Comparison of ENCODE assay signal across 22 cellular contexts in genomic region chr1:77972080-77972479, GRCh38. TPM values are rescaled to one million over a fixed set of nuclear protein-coding genes. Genes with fewer than 3 reads are reported as not detected.
DNase-seq lines count a peak whose midpoint lies in the region; ATAC-seq and TF ChIP-seq lines count a peak whose summit lies in the region.
"Had no signal": no experiment of that assay in that cellular context is flagged by ENCODE, and none has a peak within 500 bp of the region (broad histone marks: within the 10 kb centered on the region; RNA-seq: fewer than 3 reads in every experiment).

No MANE protein-coding gene starts in this region.

- H3K79me1 ChIP-seq in H9 (ENCODE audit: insufficient read depth, low read depth, low read length, poor library complexity, severe bottlenecking), result peaks cover 3% of the 10 kb centered on the region

- peaks cover 85% of the 10 kb centered on the region for H3K36me3 Mint-ChIP-seq in CD4-positive, alpha-beta T cell (ENCODE audit: low read depth)
- H3K36me3 Mint-ChIP-seq in H9 (ENCODE audit: insufficient read depth in 1 of 3, low read depth in 3 of 3) (peaks cover 36 to 57% (median 55%) of the 10 kb centered on the region in 3 experiments), memory B cell (peaks cover 24% of the 10 kb centered on the region)
- peaks cover 58% of the 10 kb centered on the region for H3K36me3 Mint-ChIP-seq in activated T-helper 17 cell treated with anti-CD3 and anti-CD28 coated beads, Interleukin-2, amount 50 U/mL, for 72 hours (ENCODE audit: low read depth)

- H2BK12ac ChIP-seq in H9 (ENCODE audit: insufficient read length, low read depth, low read length), result no peak overlapping the region

- H3K27ac Mint-ChIP-seq in CD4-positive, alpha-beta T cell, result peak overlapping the region; percentile 54
- H3K27ac Mint-ChIP-seq in H9 (peak overlapping the region in 2 of 3 experiments; percentile 62 to 93; a peak in 4 of 7 replicates), memory B cell (peak overlapping the region; percentile 20)
- peak overlapping the region; percentile 46 for H3K27ac Mint-ChIP-seq in activated T-helper 17 cell treated with anti-CD3 and anti-CD28 coated beads, Interleukin-2, amount 50 U/mL, for 72 hours
- H3K27ac Mint-ChIP-seq: T-helper 1 cell treated with Interleukin-12 subunit alpha and Interleukin-12 subunit beta and Interleukin-4 antibody, amounts not matched to agents 30 μg/mL and 1 μg/mL, for 36 hours had no signal

- no peak overlapping the region for H2AK5ac ChIP-seq in H9 (ENCODE audit: insufficient read length, low read length)

- peaks cover 3% of the 10 kb centered on the region for H3K23me2 ChIP-seq in H9 (ENCODE audit: insufficient read length, low read depth, low read length, poor library complexity, severe bottlenecking)

- WGBS in H9 (ENCODE audit: extremely low coverage, insufficient read length, low lambda C conversion rate), result no CpG with 5 or more reads among the region's 3 CpGs

- no peak overlapping the region for H3K23ac ChIP-seq in H9 (ENCODE audit: insufficient read length, low read depth, low read length)

- no peak overlapping the region for H2BK120ac ChIP-seq in H9 (ENCODE audit: low read depth, low read length, poor library complexity, severe bottlenecking)

- no peaks in the 10 kb centered on the region for H3K27me3 ChIP-seq in CD4-positive, alpha-beta T cell (ENCODE audit: control insufficient read depth, insufficient read depth, low read length)
- no peaks in the 10 kb centered on the region for H3K27me3 ChIP-seq in H9 (ENCODE audit: insufficient read depth, low read length)
- H3K27me3 ChIP-seq: left lung, thyroid gland had no signal

- ATAC-seq in CD4-positive, alpha-beta T cell (ENCODE audit: poor library complexity), result no peak
- ATAC-seq in activated T-helper 17 cell treated with anti-CD3 and anti-CD28 coated beads, Interleukin-2, amount 50 U/mL, for 72 hours (replicated peaks), result no peak
- ATAC-seq in memory B cell (ENCODE audit: low read depth) (no peak), GM21381 (IDR thresholded peaks at IDR 0.05; ENCODE audit: unreplicated experiment) (no peak)
- ATAC-seq: activated CD4-positive, CD25-positive, alpha-beta regulatory T cell treated with anti-CD3 and anti-CD28 coated beads, Interleukin-2, amount 50 U/mL, for 24 hours; left lung had no signal

- no peak overlapping the region for H2BK15ac ChIP-seq in H9 (ENCODE audit: low read depth, low read length)

- no peak overlapping the region for H3K14ac ChIP-seq in H9 (ENCODE audit: insufficient read depth, low read length)

- H3K27me3 Mint-ChIP-seq in CD4-positive, alpha-beta T cell, result no peaks in the 10 kb centered on the region
- H3K27me3 Mint-ChIP-seq in H9 (ENCODE audit: low read depth) (no peaks in the 10 kb centered on the region), memory B cell (no peaks in the 10 kb centered on the region)
- H3K27me3 Mint-ChIP-seq in activated T-helper 17 cell treated with anti-CD3 and anti-CD28 coated beads, Interleukin-2, amount 50 U/mL, for 72 hours, result no peaks in the 10 kb centered on the region

- peaks cover 84% of the 10 kb centered on the region for H3K4me1 Mint-ChIP-seq in CD4-positive, alpha-beta T cell (ENCODE audit: low read depth)
- H3K4me1 Mint-ChIP-seq in H9 (peaks cover 32 to 39% of the 10 kb centered on the region in 2 experiments), memory B cell (peaks cover 21% of the 10 kb centered on the region)
- H3K4me1 Mint-ChIP-seq in activated T-helper 17 cell treated with anti-CD3 and anti-CD28 coated beads, Interleukin-2, amount 50 U/mL, for 72 hours, result peaks cover 31% of the 10 kb centered on the region

- no peak overlapping the region for H3K56ac ChIP-seq in H9 (ENCODE audit: insufficient read length, low read depth, low read length)

- H2BK20ac ChIP-seq in H9 (ENCODE audit: low read depth, low read length, poor library complexity, severe bottlenecking), result no peak overlapping the region

- no peaks in the 10 kb centered on the region; the same call in 1 of the 2 replicates for H3K4me1 ChIP-seq in H9 (ENCODE audit: insufficient read depth, low read length)

- CTCF ChIA-PET in CD4-positive, alpha-beta T cell (lab: Charles Lee), result interaction anchor here (1.3 kb wide), 1 partner anchor 14 kb away, joined by 4 read pairs; no protein-coding TSS in a partner anchor

- no peak overlapping the region for H3K18ac ChIP-seq in H9 (ENCODE audit: insufficient read length, low read depth, low read length)

- no peak overlapping the region for H2AFZ ChIP-seq in H9 (ENCODE audit: low read length)
- H2AFZ ChIP-seq: parathyroid adenoma had no signal

- no peak overlapping the region for H3K27ac ChIP-seq in CD4-positive, alpha-beta T cell (ENCODE audit: low read depth, low read length)
- H3K27ac ChIP-seq in H9 (ENCODE audit: insufficient read length, low read depth, low read length), result no peak overlapping the region
- H3K27ac ChIP-seq: left lung, parathyroid adenoma, skin epidermis, thyroid gland had no signal

- no peak overlapping the region for H2BK5ac ChIP-seq in H9 (ENCODE audit: insufficient read length, low read length)

- peak overlapping the region; percentile 32 for H3K4me2 ChIP-seq in H9 (ENCODE audit: insufficient read depth, insufficient read length, low read length)

- no peak overlapping the region for H3K4ac ChIP-seq in H9 (ENCODE audit: low read depth, low read length)

- H4K20me1 ChIP-seq in H9 (ENCODE audit: control insufficient read depth, insufficient read depth, insufficient read length), result no peaks in the 10 kb centered on the region

- H3K9ac ChIP-seq in H9 (ENCODE audit: extremely low read depth, insufficient read length, low read length), result no peak overlapping the region
- H3K9ac ChIP-seq: parathyroid adenoma had no signal

- H4K91ac ChIP-seq in H9 (ENCODE audit: insufficient read length, low read depth, low read length), result no peak overlapping the region

- no peak for DNase-seq in CD4-positive, alpha-beta T cell
- DNase-seq in H9 (no peak), memory B cell (ENCODE audit: low spot score in 2 of 2) (no peak), dermis blood vessel endothelial cell (no peak), HuH-7 (ENCODE audit: low spot score) (no peak), kidney tubule cell (ENCODE audit: low spot score) (no peak)
- DNase-seq: amygdala; cerebellar nuclear complex; GF-D8; MV-4-11; NCI-H187 treated with DMSO at 0.1 percent for 48 hours; NCI-H446; SHP77; stimulated activated CD4-positive, alpha-beta T cell treated with anti-CD3 and anti-CD28 coated beads, Interleukin-4, amount 100 ng/mL, for 4 hours; thyroid gland had no signal

- H3K79me2 ChIP-seq in H9 (ENCODE audit: insufficient read depth, low read length), result peaks cover 52% of the 10 kb centered on the region; the same call in 1 of the 2 replicates

- no peak for TF ChIP-seq CTCF in CD4-positive, alpha-beta T cell (IDR thresholded peaks at IDR 0.05)
- TF ChIP-seq CTCF in H9 (conservative IDR thresholded peaks at IDR 0.05), result no peak

- POLR2A ChIA-PET in CD4-positive, alpha-beta T cell (lab: Charles Lee), result no interaction called here

- intact Hi-C loops in CD4-positive, alpha-beta T cell (cut with DNase I, micrococcal nuclease), result loop anchor here (5.0 to 10.0 kb wide), 2 partner anchors 140 to 287 kb away; partner anchors contain the start of gene ZZZ3 (in 1 of the 2)

- H4K5ac ChIP-seq in H9 (ENCODE audit: insufficient read length, low read depth, low read length), result no peak overlapping the region

- H3K9me3 Mint-ChIP-seq in CD4-positive, alpha-beta T cell, result no peaks in the 10 kb centered on the region
- H3K9me3 Mint-ChIP-seq in H9 (no peaks in the 10 kb centered on the region), memory B cell (no peaks in the 10 kb centered on the region)
- no peaks in the 10 kb centered on the region for H3K9me3 Mint-ChIP-seq in activated T-helper 17 cell treated with anti-CD3 and anti-CD28 coated beads, Interleukin-2, amount 50 U/mL, for 72 hours
- H3K9me3 Mint-ChIP-seq: T-helper 1 cell treated with Interleukin-12 subunit alpha and Interleukin-12 subunit beta and Interleukin-4 antibody, amounts not matched to agents 30 μg/mL and 1 μg/mL, for 36 hours had no signal

- H3T11ph ChIP-seq in H9 (ENCODE audit: low read length), result no peak overlapping the region

- H3K4me3 Mint-ChIP-seq in CD4-positive, alpha-beta T cell, result peak overlapping the region; percentile 68
- H3K4me3 Mint-ChIP-seq in H9, result peak overlapping the region; percentile 42 to 60; a peak in 3 of 5 replicates
- H3K4me3 Mint-ChIP-seq in activated T-helper 17 cell treated with anti-CD3 and anti-CD28 coated beads, Interleukin-2, amount 50 U/mL, for 72 hours, result peak overlapping the region; percentile 69
- H3K4me3 Mint-ChIP-seq in memory B cell, result peak overlapping the region; percentile 24
- H3K4me3 Mint-ChIP-seq: T-helper 1 cell treated with Interleukin-12 subunit alpha and Interleukin-12 subunit beta and Interleukin-4 antibody, amounts not matched to agents 30 μg/mL and 1 μg/mL, for 36 hours had no signal

- no peaks in the 10 kb centered on the region for H3K9me3 ChIP-seq in CD4-positive, alpha-beta T cell (ENCODE audit: control insufficient read depth, low read length)
- H3K9me3 ChIP-seq in H9 (ENCODE audit: control insufficient read depth, low read depth, low read length), result no peaks in the 10 kb centered on the region
- H3K9me3 ChIP-seq: left lung, thyroid gland had no signal

- H4K8ac ChIP-seq in H9 (replicated peaks; ENCODE audit: insufficient read length, low read depth, low read length), result no peak overlapping the region

RNA-seq across cellular contexts. Expression of gene FUBP1, which starts 6.8 kb away (rescaled TPM):
- 100 to 1,000 TPM; 196 to 202 TPM for total RNA-seq in CD4-positive, alpha-beta T cell
- total RNA-seq in H9 (2021) (271 TPM in 2 replicates), dermis blood vessel endothelial cell (106 and 151 TPM in 2 replicates)
- total RNA-seq in activated T-helper 17 cell treated with anti-CD3 and anti-CD28 coated beads, Interleukin-2, amount 50 U/mL, for 72 hours, result 100 to 1,000 TPM; 183 to 194 TPM

RNA-seq across cellular contexts. Expression of gene DNAJB4, which starts 32.7 kb away (rescaled TPM):
- 10 to 100 TPM; 19.2 to 22.7 TPM for total RNA-seq in CD4-positive, alpha-beta T cell
- total RNA-seq in H9 (2021) (8.1 and 8.6 TPM in 2 replicates), dermis blood vessel endothelial cell (330 and 360 TPM in 2 replicates)
- 10 to 100 TPM; 10.8 to 32.6 TPM for total RNA-seq in activated T-helper 17 cell treated with anti-CD3 and anti-CD28 coated beads, Interleukin-2, amount 50 U/mL, for 72 hours

Comparison
In these comparisons a context has a peak if more than half of its experiments do, and no peak if none do; other contexts are left out.
1. H3K27ac Mint-ChIP-seq: peak in every context shown above with its lines; median percentile 78 in H9; 54 in CD4-positive, alpha-beta T cell; 46 in activated T-helper 17 cell treated with anti-CD3 and anti-CD28 coated beads, Interleukin-2, amount 50 U/mL, for 72 hours; 20 in memory B cell.